22 cellular contexts compared by ENCODE assay signal in genomic region chr18:10443001-10443400, GRCh38. TPM values are rescaled to one million over a fixed set of nuclear protein-coding genes. Genes with fewer than 3 reads are reported as not detected.
"Had no signal": no experiment of that assay in that cellular context is flagged by ENCODE, and none has a peak within 500 bp of the region (broad histone marks: within the 10 kb centered on the region; RNA-seq: fewer than 3 reads in every experiment).

No MANE protein-coding gene starts in this region.

- H3K79me2 ChIP-seq: parathyroid adenoma had no signal

- DNase-seq: central memory CD4-positive, alpha-beta T cell; colonic mucosa; effector memory CD4-positive, alpha-beta T cell; foreskin keratinocyte; glutamatergic neuron; heart right ventricle; immature natural killer cell; islet precursor cell; kidney glomerular epithelial cell; left ventricle myocardium superior; lower lobe of right lung; natural killer cell; stimulated activated CD4-positive, alpha-beta T cell treated with anti-CD3 and anti-CD28 coated beads, Interleukin-15, amount 100 ng/mL, for 24 hours; stimulated activated CD4-positive, alpha-beta T cell treated with anti-CD3 and anti-CD28 coated beads, Interleukin-2, amount 100 ng/mL, for 48 hours; stimulated activated naive B cell treated with anti-CD40 and anti-IgM and Interleukin-4, amounts not matched to agents 10 μg/mL and 1 μg/mL and 100 μg/mL, for 72 hours; thyroid gland had no signal

- ATAC-seq: foreskin keratinocyte; natural killer cell; stimulated activated naive B cell treated with anti-CD40 and anti-IgM and Interleukin-4, amounts not matched to agents 10 μg/mL and 1 μg/mL and 100 μg/mL, for 72 hours had no signal

- H3K27ac ChIP-seq: colonic mucosa, esophagus muscularis mucosa, foreskin keratinocyte, heart right ventricle, lower lobe of right lung, parathyroid adenoma, suprapubic skin, thyroid gland had no signal

- H3K9ac ChIP-seq: parathyroid adenoma had no signal

- H3K9me3 ChIP-seq: colonic mucosa, esophagus muscularis mucosa, heart right ventricle, lower lobe of right lung, prostate gland, suprapubic skin, thyroid gland had no signal

- H3K27me3 ChIP-seq: colonic mucosa, heart right ventricle, suprapubic skin, thyroid gland had no signal

- H3K4me3 ChIP-seq: colonic mucosa, esophagus muscularis mucosa, heart right ventricle, lower lobe of right lung, prostate gland, skin epidermis, suprapubic skin, thyroid gland had no signal

- H2AFZ ChIP-seq: parathyroid adenoma had no signal

- H3K4me1 ChIP-seq: colonic mucosa, esophagus muscularis mucosa, foreskin keratinocyte, heart right ventricle, lower lobe of right lung, parathyroid adenoma, suprapubic skin, thyroid gland had no signal

- H3K36me3 ChIP-seq: colonic mucosa, esophagus muscularis mucosa, heart right ventricle, lower lobe of right lung, prostate gland, suprapubic skin, thyroid gland had no signal

RNA-seq across cellular contexts. Expression of gene APCDD1, which starts 11.4 kb away (rescaled TPM):
- total RNA-seq: epithelial cell of proximal tubule had no signal
